Comparison of ENCODE assay signal across 18 cellular contexts in genomic region chr3:5339967-5340535, GRCh38.
"Had no signal": no experiment of that assay in that cellular context is flagged by ENCODE, and none has a peak within 500 bp of the region (broad histone marks: within the 10 kb centered on the region; RNA-seq: fewer than 3 reads in every experiment).

No MANE protein-coding gene starts in this region.

- H3K4me3 ChIP-seq: coronary artery, gastrocnemius medialis, heart left ventricle, tibial artery had no signal

- DNase-seq: activated CD4-positive, alpha-beta T cell treated with anti-CD3 and anti-CD28 coated beads for 1 hour; activated CD8-positive, alpha-beta memory T cell treated with anti-CD3 and anti-CD28 coated beads for 24 hours; activated CD8-positive, alpha-beta memory T cell treated with anti-CD3 and anti-CD28 coated beads, Interleukin-2, amount 50 U/mL, for 48 hours; activated effector memory CD4-positive, alpha-beta T cell treated with Interleukin-2 at 50 U/mL for 16 hours; activated naive CD4-positive, alpha-beta T cell treated with anti-CD3 and anti-CD28 coated beads, Interleukin-2, amount 10 ng/mL, durations not matched to agents 7 days and 5 days; activated T-cell treated with anti-CD3 and anti-CD28 coated beads, Interleukin-2, amount 50 U/mL, for 48 hours; aorta; gastrocnemius medialis; heart left ventricle; immature natural killer cell; occipital lobe; stimulated activated naive CD8-positive, alpha-beta T cell treated with anti-CD3 and anti-CD28 coated beads, Interleukin-15, Interleukin-2, amounts not matched to agents 100 U/mL and 50 U/mL, for 24 hours; tibial artery; WERI-Rb-1 had no signal

- H3K9me3 ChIP-seq: gastrocnemius medialis, heart left ventricle, tibial artery had no signal

- H3K4me1 Mint-ChIP-seq: activated naive CD4-positive, alpha-beta T cell treated with anti-CD3 and anti-CD28 coated beads, Interleukin-2, amount 10 ng/mL, durations not matched to agents 7 days and 5 days; central memory CD8-positive, alpha-beta T cell; immature natural killer cell had no signal

- H3K9me3 Mint-ChIP-seq: activated naive CD4-positive, alpha-beta T cell treated with anti-CD3 and anti-CD28 coated beads, Interleukin-2, amount 10 ng/mL, durations not matched to agents 7 days and 5 days; central memory CD8-positive, alpha-beta T cell; immature natural killer cell; natural killer cell treated with Interleukin-12 subunit alpha and Interleukin-12 subunit beta and Interleukin-15 and Interleukin-18, amount 100 ng/mL, for 72 hours had no signal

- ATAC-seq: esophagus mucosa; gastrocnemius medialis; heart left ventricle; natural killer cell treated with Interleukin-12 subunit alpha and Interleukin-12 subunit beta and Interleukin-15 and Interleukin-18, amount 100 ng/mL, for 72 hours; stimulated activated naive CD8-positive, alpha-beta T cell treated with anti-CD3 and anti-CD28 coated beads, Interleukin-15, Interleukin-2, amounts not matched to agents 100 U/mL and 50 U/mL, for 24 hours had no signal

- H3K36me3 Mint-ChIP-seq: activated naive CD4-positive, alpha-beta T cell treated with anti-CD3 and anti-CD28 coated beads, Interleukin-2, amount 10 ng/mL, durations not matched to agents 7 days and 5 days; immature natural killer cell; natural killer cell treated with Interleukin-12 subunit alpha and Interleukin-12 subunit beta and Interleukin-15 and Interleukin-18, amount 100 ng/mL, for 72 hours had no signal

- H3K27ac ChIP-seq: coronary artery, gastrocnemius medialis, heart left ventricle, tibial artery, WERI-Rb-1 had no signal

- H3K4me3 Mint-ChIP-seq: activated naive CD4-positive, alpha-beta T cell treated with anti-CD3 and anti-CD28 coated beads, Interleukin-2, amount 10 ng/mL, durations not matched to agents 7 days and 5 days; central memory CD8-positive, alpha-beta T cell; immature natural killer cell; natural killer cell treated with Interleukin-12 subunit alpha and Interleukin-12 subunit beta and Interleukin-15 and Interleukin-18, amount 100 ng/mL, for 72 hours had no signal

- H3K36me3 ChIP-seq: gastrocnemius medialis, heart left ventricle, tibial artery, WERI-Rb-1 had no signal

- H3K27ac Mint-ChIP-seq: activated naive CD4-positive, alpha-beta T cell treated with anti-CD3 and anti-CD28 coated beads, Interleukin-2, amount 10 ng/mL, durations not matched to agents 7 days and 5 days; immature natural killer cell; natural killer cell treated with Interleukin-12 subunit alpha and Interleukin-12 subunit beta and Interleukin-15 and Interleukin-18, amount 100 ng/mL, for 72 hours had no signal

- H3K27me3 ChIP-seq: gastrocnemius medialis, heart left ventricle, tibial artery had no signal

- H3K4me1 ChIP-seq: gastrocnemius medialis, heart left ventricle, tibial artery had no signal
